Comparison of ENCODE assay signal across 8 cellular contexts in genomic region chr20:17958326-17959256, GRCh38. TPM values are rescaled to one million over a fixed set of nuclear protein-coding genes. Genes with fewer than 3 reads are reported as not detected.
A peak's percentile ranks its signal among the peaks of the same experiment; 100 is the strongest.
DNase-seq lines count a peak whose midpoint lies in the region; ATAC-seq, FAIRE-seq and TF ChIP-seq lines count a peak whose summit lies in the region.

No MANE protein-coding gene starts in this region.

- intact Hi-C loops in kidney (cut with DNase I): no loop called here

- peak overlapping the region; percentile 77 to 84 for H3K27ac ChIP-seq in kidney (ENCODE audit: low read depth in 2 of 2, low read length in 2 of 2)

- H3K9me3 ChIP-seq in kidney (ENCODE audit: control insufficient read depth in 1 of 2, low read length in 2 of 2): no peaks in the 10 kb centered on the region

- FAIRE-seq in kidney (lab: Jason Lieb, UNC): no peak

- H3K4me1 Mint-ChIP-seq in activated naive CD8-positive, alpha-beta T cell (ENCODE audit: low read depth): peaks cover 70% of the 10 kb centered on the region
- peaks cover 60% of the 10 kb centered on the region for H3K4me1 Mint-ChIP-seq in activated naive CD8-positive, alpha-beta T cell treated with anti-CD3 and anti-CD28 coated beads for 36 hours
- peaks cover 59% of the 10 kb centered on the region for H3K4me1 Mint-ChIP-seq in type B pancreatic cell (ENCODE audit: unreplicated experiment)

- H3K4me3 Mint-ChIP-seq in activated naive CD8-positive, alpha-beta T cell: no peak overlapping the region
- H3K4me3 Mint-ChIP-seq in activated naive CD8-positive, alpha-beta T cell treated with anti-CD3 and anti-CD28 coated beads for 36 hours: no peak overlapping the region
- peak overlapping the region; percentile 29 for H3K4me3 Mint-ChIP-seq in type B pancreatic cell

- peak overlapping the region; percentile 17 to 37 for H3K4me3 ChIP-seq in kidney (ENCODE audit: low read length in 2 of 2)

- ATAC-seq in activated naive CD4-positive, alpha-beta T cell treated with anti-CD3 and anti-CD28 coated beads, Interleukin-2, amount 50 U/mL, for 72 hours: no peak
- ATAC-seq in GM21529 (IDR thresholded peaks at IDR 0.05; ENCODE audit: unreplicated experiment): no peak

- H3K27ac Mint-ChIP-seq in activated naive CD8-positive, alpha-beta T cell: peak overlapping the region; percentile 46
- H3K27ac Mint-ChIP-seq in activated naive CD8-positive, alpha-beta T cell treated with anti-CD3 and anti-CD28 coated beads for 36 hours: no peak overlapping the region
- peak overlapping the region; percentile 14 to 81 for H3K27ac Mint-ChIP-seq in activated naive CD4-positive, alpha-beta T cell treated with anti-CD3 and anti-CD28 coated beads, Interleukin-2, amount 50 U/mL, for 72 hours
- peak overlapping the region; percentile 75 for H3K27ac Mint-ChIP-seq in type B pancreatic cell

- H3K36me3 ChIP-seq in kidney (ENCODE audit: control insufficient read depth in 1 of 2, insufficient read depth in 2 of 2, low read length in 2 of 2): peaks cover 9 to 10% of the 10 kb centered on the region in 2 donors

- DNase-seq in activated naive CD8-positive, alpha-beta T cell treated with anti-CD3 and anti-CD28 coated beads for 36 hours: no peak
- DNase-seq in activated naive CD4-positive, alpha-beta T cell treated with anti-CD3 and anti-CD28 coated beads, Interleukin-2, amount 50 U/mL, for 72 hours (ENCODE audit: low spot score in 2 of 2): no peak
- DNase-seq in kidney: no peak
- DNase-seq in type B pancreatic cell (ENCODE audit: extremely low spot score, unreplicated experiment): no peak
- DNase-seq in GM13977 (ENCODE audit: low spot score): no peak
- no peak for DNase-seq in NCI-H1417 treated with DMSO at 0.1 percent for 48 hours (lab: John Stamatoyannopoulos, UW)

- peaks cover 33 to 48% of the 10 kb centered on the region in 2 donors for H3K4me1 ChIP-seq in kidney (ENCODE audit: control insufficient read depth in 1 of 2, insufficient read depth in 1 of 2, low read depth in 1 of 2, low read length in 2 of 2)

- H3K9me3 Mint-ChIP-seq in activated naive CD8-positive, alpha-beta T cell (ENCODE audit: low read depth): no peaks in the 10 kb centered on the region
- no peaks in the 10 kb centered on the region for H3K9me3 Mint-ChIP-seq in activated naive CD8-positive, alpha-beta T cell treated with anti-CD3 and anti-CD28 coated beads for 36 hours
- H3K9me3 Mint-ChIP-seq in activated naive CD4-positive, alpha-beta T cell treated with anti-CD3 and anti-CD28 coated beads, Interleukin-2, amount 50 U/mL, for 72 hours: no peaks in the 10 kb centered on the region
- H3K9me3 Mint-ChIP-seq in type B pancreatic cell: no peaks in the 10 kb centered on the region

- peak overlapping the region; percentile 21 to 52 for H3K9ac ChIP-seq in kidney (ENCODE audit: low read length in 2 of 2)

- in situ Hi-C loops in GM13977 (cut with MboI; ENCODE audit: low pct_unique_long_range_greater_than_20kb, low sequenced_read_pairs, unreplicated experiment): no loop called here

- H3K36me3 Mint-ChIP-seq in activated naive CD8-positive, alpha-beta T cell: peaks cover 21% of the 10 kb centered on the region
- peaks cover 77% of the 10 kb centered on the region for H3K36me3 Mint-ChIP-seq in activated naive CD8-positive, alpha-beta T cell treated with anti-CD3 and anti-CD28 coated beads for 36 hours
- peaks cover 16 to 67% of the 10 kb centered on the region in 2 donors for H3K36me3 Mint-ChIP-seq in activated naive CD4-positive, alpha-beta T cell treated with anti-CD3 and anti-CD28 coated beads, Interleukin-2, amount 50 U/mL, for 72 hours
- H3K36me3 Mint-ChIP-seq in type B pancreatic cell: peaks cover 37% of the 10 kb centered on the region

- TF ChIP-seq CTCF in kidney (IDR thresholded peaks at IDR 0.05; ENCODE audit: borderline replicate concordance, extremely low read depth, insufficient read depth): no peak
- TF ChIP-seq CTCF in type B pancreatic cell (conservative IDR thresholded peaks at IDR 0.05): no peak
- TF ChIP-seq CTCF in GM13977 (IDR thresholded peaks at IDR 0.05; ENCODE audit: extremely low read depth, insufficient read depth, missing control alignments): no peak

- H3K27me3 Mint-ChIP-seq in activated naive CD8-positive, alpha-beta T cell: no peaks in the 10 kb centered on the region
- no peaks in the 10 kb centered on the region for H3K27me3 Mint-ChIP-seq in activated naive CD8-positive, alpha-beta T cell treated with anti-CD3 and anti-CD28 coated beads for 36 hours
- H3K27me3 Mint-ChIP-seq in type B pancreatic cell: no peaks in the 10 kb centered on the region

RNA-seq across cellular contexts. Expression of gene SNX5, which starts 10.0 kb away (rescaled TPM):
- total RNA-seq in activated naive CD8-positive, alpha-beta T cell treated with anti-CD3 and anti-CD28 coated beads for 36 hours: 100 to 1,000 TPM; 198 to 235 TPM
- total RNA-seq in activated naive CD4-positive, alpha-beta T cell treated with anti-CD3 and anti-CD28 coated beads, Interleukin-2, amount 50 U/mL, for 72 hours: 100 to 1,000 TPM; 182 to 188 TPM
- total RNA-seq in kidney (94.9 TPM), type B pancreatic cell (ENCODE audit: low replicate concordance) (87.4 and 115 TPM in 2 replicates)
- 133 TPM for polyA plus RNA-seq in kidney (ENCODE audit: insufficient read depth, low read depth, low replicate concordance)

RNA-seq across cellular contexts. Expression of gene MGME1, which starts 10.2 kb away (rescaled TPM):
- 10 to 100 TPM; 30.1 to 30.9 TPM for total RNA-seq in activated naive CD8-positive, alpha-beta T cell treated with anti-CD3 and anti-CD28 coated beads for 36 hours
- total RNA-seq in activated naive CD4-positive, alpha-beta T cell treated with anti-CD3 and anti-CD28 coated beads, Interleukin-2, amount 50 U/mL, for 72 hours: 10 to 100 TPM; 31.9 to 33.9 TPM
- 15.5 TPM for total RNA-seq in kidney
- 16.7 TPM for polyA plus RNA-seq in kidney (ENCODE audit: insufficient read depth, low read depth, low replicate concordance)
- total RNA-seq in type B pancreatic cell (ENCODE audit: low replicate concordance): 31.2 and 32.7 TPM in 2 replicates
